ENCODE assay signal across 28 cellular contexts in genomic region chr4:37798616-37799015, GRCh38.
"Had no signal": no experiment of that assay in that cellular context is flagged by ENCODE, and none has a peak within 500 bp of the region (broad histone marks: within the 10 kb centered on the region; RNA-seq: fewer than 3 reads in every experiment).

No MANE protein-coding gene starts in this region.

- H3K36me3 ChIP-seq: neural progenitor cell, ovary, right lobe of liver, sigmoid colon, stomach, thoracic aorta, thyroid gland, tibial nerve, upper lobe of right lung, uterus had no signal

- H3K27me3 Mint-ChIP-seq: progenitor cell of endocrine pancreas; stimulated activated naive CD8-positive, alpha-beta T cell treated with anti-CD3 and anti-CD28 coated beads, Interleukin-15, Interleukin-2, amounts not matched to agents 100 ng/mL and 50 ng/mL, for 24 hours; type B pancreatic cell had no signal

- H3K36me3 Mint-ChIP-seq: natural killer cell; neural progenitor cell; stimulated activated effector memory CD8-positive, alpha-beta T cell treated with anti-CD3 and anti-CD28 coated beads, Interleukin-12 subunit alpha, Interleukin-12 subunit beta, amount 100 ng/mL, for 72 hours; stimulated activated naive B cell treated with anti-CD40 and anti-IgM and Interleukin-4, amounts not matched to agents 10 μg/mL and 1 μg/mL and 100 μg/mL, for 72 hours; type B pancreatic cell had no signal

- H3K9me3 ChIP-seq: ovary, psoas muscle, right lobe of liver, sigmoid colon, stomach, thoracic aorta, thyroid gland, tibial nerve, upper lobe of right lung, uterus had no signal

- DNase-seq: natural killer cell; occipital lobe; ovary; posterior cingulate gyrus; psoas muscle; right cardiac atrium; right lobe of liver; sigmoid colon; small intestine; stimulated activated CD4-positive, alpha-beta T cell treated with anti-CD3 and anti-CD28 coated beads, Interleukin-15, amount 100 ng/mL, for 24 hours; stimulated activated CD4-positive, alpha-beta T cell treated with anti-CD3 and anti-CD28 coated beads, Interleukin-2, amount 100 ng/mL, for 24 hours; stimulated activated CD4-positive, alpha-beta T cell treated with anti-CD3 and anti-CD28 coated beads, Interleukin-2, amount 100 ng/mL, for 48 hours; stimulated activated CD4-positive, alpha-beta T cell treated with anti-CD3 and anti-CD28 coated beads, Interleukin-4, amount 100 ng/mL, for 24 hours; stimulated activated naive B cell treated with anti-CD40 and anti-IgM and Interleukin-4, amounts not matched to agents 10 μg/mL and 1 μg/mL and 100 μg/mL, for 72 hours; stimulated activated naive CD4-positive, alpha-beta T cell treated with Interleukin-2 at 50 U/mL for 16 hours; stomach; thyroid gland; upper lobe of right lung; uterus had no signal

- H3K27me3 ChIP-seq: neural progenitor cell, ovary, right lobe of liver, sigmoid colon, stomach, thyroid gland, tibial nerve, upper lobe of right lung, uterus had no signal

- H3K9me3 Mint-ChIP-seq: natural killer cell; nephron; neural progenitor cell; stimulated activated effector memory CD8-positive, alpha-beta T cell treated with anti-CD3 and anti-CD28 coated beads, Interleukin-12 subunit alpha, Interleukin-12 subunit beta, amount 100 ng/mL, for 72 hours; stimulated activated naive B cell treated with anti-CD40 and anti-IgM and Interleukin-4, amounts not matched to agents 10 μg/mL and 1 μg/mL and 100 μg/mL, for 72 hours; stimulated activated naive CD8-positive, alpha-beta T cell treated with anti-CD3 and anti-CD28 coated beads, Interleukin-15, Interleukin-2, amounts not matched to agents 100 ng/mL and 50 ng/mL, for 24 hours; type B pancreatic cell had no signal

- H3K4me1 ChIP-seq: neural progenitor cell, parathyroid adenoma, right lobe of liver, thyroid gland, tibial nerve, upper lobe of right lung, uterus had no signal

- ATAC-seq: natural killer cell; right cardiac atrium; right lobe of liver; stimulated activated effector memory CD8-positive, alpha-beta T cell treated with anti-CD3 and anti-CD28 coated beads, Interleukin-12 subunit alpha, Interleukin-12 subunit beta, amount 100 ng/mL, for 72 hours; stimulated activated naive B cell treated with anti-CD40 and anti-IgM and Interleukin-4, amounts not matched to agents 10 μg/mL and 1 μg/mL and 100 μg/mL, for 72 hours; upper lobe of right lung had no signal

- H3K27ac ChIP-seq: neural progenitor cell, ovary, parathyroid adenoma, psoas muscle, right lobe of liver, sigmoid colon, stomach, thoracic aorta, thyroid gland, tibial nerve, upper lobe of right lung, uterus had no signal

- H2AFZ ChIP-seq: neural progenitor cell, parathyroid adenoma had no signal

- H3K4me3 ChIP-seq: neural progenitor cell, ovary, psoas muscle, right lobe of liver, sigmoid colon, stomach, thoracic aorta, thyroid gland, tibial nerve, upper lobe of right lung, uterus had no signal

- H3K4me1 Mint-ChIP-seq: natural killer cell; stimulated activated effector memory CD8-positive, alpha-beta T cell treated with anti-CD3 and anti-CD28 coated beads, Interleukin-12 subunit alpha, Interleukin-12 subunit beta, amount 100 ng/mL, for 72 hours; stimulated activated naive B cell treated with anti-CD40 and anti-IgM and Interleukin-4, amounts not matched to agents 10 μg/mL and 1 μg/mL and 100 μg/mL, for 72 hours had no signal

- H3K27ac Mint-ChIP-seq: natural killer cell; nephron; neural progenitor cell; progenitor cell of endocrine pancreas; stimulated activated effector memory CD8-positive, alpha-beta T cell treated with anti-CD3 and anti-CD28 coated beads, Interleukin-12 subunit alpha, Interleukin-12 subunit beta, amount 100 ng/mL, for 72 hours; stimulated activated naive B cell treated with anti-CD40 and anti-IgM and Interleukin-4, amounts not matched to agents 10 μg/mL and 1 μg/mL and 100 μg/mL, for 72 hours; stimulated activated naive CD8-positive, alpha-beta T cell treated with anti-CD3 and anti-CD28 coated beads, Interleukin-15, Interleukin-2, amounts not matched to agents 100 ng/mL and 50 ng/mL, for 24 hours; type B pancreatic cell had no signal

- H3K4me2 ChIP-seq: neural progenitor cell had no signal

- H3K9ac ChIP-seq: neural progenitor cell, parathyroid adenoma had no signal

- H3K79me2 ChIP-seq: parathyroid adenoma had no signal

- H3K4me3 Mint-ChIP-seq: natural killer cell; nephron; neural progenitor cell; stimulated activated effector memory CD8-positive, alpha-beta T cell treated with anti-CD3 and anti-CD28 coated beads, Interleukin-12 subunit alpha, Interleukin-12 subunit beta, amount 100 ng/mL, for 72 hours; stimulated activated naive B cell treated with anti-CD40 and anti-IgM and Interleukin-4, amounts not matched to agents 10 μg/mL and 1 μg/mL and 100 μg/mL, for 72 hours; stimulated activated naive CD8-positive, alpha-beta T cell treated with anti-CD3 and anti-CD28 coated beads, Interleukin-15, Interleukin-2, amounts not matched to agents 100 ng/mL and 50 ng/mL, for 24 hours; type B pancreatic cell had no signal
